10 cellular contexts compared by ENCODE assay signal in the genomic region with DNA sequence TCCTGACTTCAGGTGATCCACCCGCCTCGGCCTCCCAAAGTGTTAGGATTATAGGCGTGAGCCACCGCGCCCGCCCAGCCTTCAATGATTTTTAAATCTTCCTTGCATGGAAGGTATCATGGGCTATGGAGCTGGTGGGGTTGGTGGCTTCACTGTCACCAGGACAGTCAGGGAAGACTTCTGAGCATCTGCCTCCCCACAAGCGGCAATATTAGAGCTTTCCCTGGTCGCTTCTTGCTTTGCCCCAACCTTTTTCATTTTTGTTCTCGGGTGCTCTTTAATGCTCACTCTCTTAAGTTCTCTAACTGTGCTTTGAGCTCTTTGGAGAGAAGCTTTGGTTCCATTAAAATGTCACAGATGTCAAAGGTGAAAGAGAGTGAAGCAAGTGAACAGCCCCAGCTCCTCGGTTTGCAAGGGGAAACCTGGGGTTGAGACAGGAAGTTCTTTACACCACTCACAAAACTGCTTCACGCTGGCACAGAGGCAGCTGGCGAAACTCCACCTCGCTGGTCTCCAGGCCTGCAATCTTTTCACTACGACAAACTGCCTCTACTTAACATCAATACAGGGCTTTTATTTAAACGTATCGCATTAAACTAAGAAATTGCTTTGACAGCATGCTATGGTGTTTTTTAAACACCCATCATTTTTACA.
DNase-seq lines count a peak whose midpoint lies in the region; ATAC-seq and TF ChIP-seq lines count a peak whose summit lies in the region.
"Had no signal": no experiment of that assay in that cellular context is flagged by ENCODE, and none has a peak within 500 bp of the region (broad histone marks: within the 10 kb centered on the region; RNA-seq: fewer than 3 reads in every experiment).

No MANE protein-coding gene starts in this region.

- no peaks in the 10 kb centered on the region for H3K27me3 Mint-ChIP-seq in activated CD4-positive, alpha-beta T cell treated with anti-CD3 and anti-CD28 coated beads for 36 hours
- no peaks in the 10 kb centered on the region for H3K27me3 Mint-ChIP-seq in naive thymus-derived CD8-positive, alpha-beta T cell
- no peaks in the 10 kb centered on the region for H3K27me3 Mint-ChIP-seq in activated T-helper 2 cell treated with anti-CD3 and anti-CD28 coated beads, Interferon-gamma antibody, Interleukin-2, Interleukin-4, amounts not matched to agents 10 μg/mL and 5 μg/mL and 100 μg/mL, durations not matched to agents 14 hours and 24 hours and 36 hours (ENCODE audit: low read depth)

- POLR2A ChIA-PET in activated CD4-positive, alpha-beta T cell treated with anti-CD3 and anti-CD28 coated beads for 36 hours (lab: Charles Lee), result interaction anchor here (0.6 to 0.8 kb wide), 3 partner anchors 26 to 124 kb away, joined by 3 read pairs; no protein-coding TSS in a partner anchor
- POLR2A ChIA-PET in naive thymus-derived CD8-positive, alpha-beta T cell (lab: Charles Lee), result no interaction called here

- TF ChIP-seq CTCF in GM13977 (IDR thresholded peaks at IDR 0.05; ENCODE audit: extremely low read depth, insufficient read depth, missing control alignments), result no peak

- peaks cover 9% of the 10 kb centered on the region for H3K4me1 Mint-ChIP-seq in activated CD4-positive, alpha-beta T cell treated with anti-CD3 and anti-CD28 coated beads for 36 hours
- H3K4me1 Mint-ChIP-seq in naive thymus-derived CD8-positive, alpha-beta T cell, result peaks cover 4 to 10% (median 9%) of the 10 kb centered on the region in 4 donors
- H3K4me1 Mint-ChIP-seq in activated T-helper 2 cell treated with anti-CD3 and anti-CD28 coated beads, Interferon-gamma antibody, Interleukin-2, Interleukin-4, amounts not matched to agents 10 μg/mL and 5 μg/mL and 100 μg/mL, durations not matched to agents 14 hours and 24 hours and 36 hours (ENCODE audit: low read depth), result peaks cover 5% of the 10 kb centered on the region
- H3K4me1 Mint-ChIP-seq: nephron had no signal

- in situ Hi-C loops in GM13977 (cut with MboI; ENCODE audit: low pct_unique_long_range_greater_than_20kb, low sequenced_read_pairs, unreplicated experiment), result no loop called here

- H3K9me3 Mint-ChIP-seq in activated CD4-positive, alpha-beta T cell treated with anti-CD3 and anti-CD28 coated beads for 36 hours (ENCODE audit: low read depth), result no peaks in the 10 kb centered on the region
- no peaks in the 10 kb centered on the region for H3K9me3 Mint-ChIP-seq in naive thymus-derived CD8-positive, alpha-beta T cell
- H3K9me3 Mint-ChIP-seq in activated T-helper 2 cell treated with anti-CD3 and anti-CD28 coated beads, Interferon-gamma antibody, Interleukin-2, Interleukin-4, amounts not matched to agents 10 μg/mL and 5 μg/mL and 100 μg/mL, durations not matched to agents 14 hours and 24 hours and 36 hours, result no peaks in the 10 kb centered on the region
- H3K9me3 Mint-ChIP-seq: nephron had no signal

- H3K36me3 Mint-ChIP-seq in activated CD4-positive, alpha-beta T cell treated with anti-CD3 and anti-CD28 coated beads for 36 hours (ENCODE audit: low read depth), result no peaks in the 10 kb centered on the region
- no peaks in the 10 kb centered on the region for H3K36me3 Mint-ChIP-seq in naive thymus-derived CD8-positive, alpha-beta T cell
- H3K36me3 Mint-ChIP-seq in activated T-helper 2 cell treated with anti-CD3 and anti-CD28 coated beads, Interferon-gamma antibody, Interleukin-2, Interleukin-4, amounts not matched to agents 10 μg/mL and 5 μg/mL and 100 μg/mL, durations not matched to agents 14 hours and 24 hours and 36 hours (ENCODE audit: low read depth), result no peaks in the 10 kb centered on the region

- no peak overlapping the region for H3K4me3 Mint-ChIP-seq in activated CD4-positive, alpha-beta T cell treated with anti-CD3 and anti-CD28 coated beads for 36 hours
- H3K4me3 Mint-ChIP-seq in naive thymus-derived CD8-positive, alpha-beta T cell, result peak overlapping the region in 7 of 10 donors; percentile 7 to 71 (median 33)
- no peak overlapping the region for H3K4me3 Mint-ChIP-seq in activated T-helper 2 cell treated with anti-CD3 and anti-CD28 coated beads, Interferon-gamma antibody, Interleukin-2, Interleukin-4, amounts not matched to agents 10 μg/mL and 5 μg/mL and 100 μg/mL, durations not matched to agents 14 hours and 24 hours and 36 hours (ENCODE audit: low read depth)
- H3K4me3 Mint-ChIP-seq: nephron had no signal

- peak; percentile 87 for ATAC-seq in activated CD4-positive, alpha-beta T cell treated with anti-CD3 and anti-CD28 coated beads for 36 hours
- peak; percentile 81 for ATAC-seq in GM21825 (IDR thresholded peaks at IDR 0.05; ENCODE audit: unreplicated experiment)
- ATAC-seq in naive thymus-derived CD8-positive, alpha-beta T cell, result peak; percentile 42 to 91

- CTCF ChIA-PET in activated CD4-positive, alpha-beta T cell treated with anti-CD3 and anti-CD28 coated beads for 36 hours (lab: Charles Lee), result no interaction called here

- peak; percentile 50 for DNase-seq in activated CD4-positive, alpha-beta T cell treated with anti-CD3 and anti-CD28 coated beads for 36 hours
- no peak for DNase-seq in activated CD4-positive, alpha-beta T cell treated with anti-CD3 and anti-CD28 coated beads for 1 hour
- peak; percentile 45 for DNase-seq in NCI-H510A treated with DMSO at 0.1 percent for 48 hours (lab: John Stamatoyannopoulos, UW)
- peak in 4 of 10 donors; percentile 2 to 39 (median 15) for DNase-seq in naive thymus-derived CD8-positive, alpha-beta T cell
- DNase-seq in activated T-helper 2 cell treated with anti-CD3 and anti-CD28 coated beads, Interferon-gamma antibody, Interleukin-2, Interleukin-4, amounts not matched to agents 10 μg/mL and 5 μg/mL and 100 μg/mL, durations not matched to agents 14 hours and 24 hours and 36 hours (ENCODE audit: low spot score), result no peak
- DNase-seq in GM13977 (ENCODE audit: low spot score), result no peak
- DNase-seq in NAMALWA (ENCODE audit: low spot score), result no peak
- DNase-seq: NCI-H187 treated with DMSO at 0.1 percent for 48 hours had no signal

- intact Hi-C loops in activated CD4-positive, alpha-beta T cell treated with anti-CD3 and anti-CD28 coated beads for 36 hours (cut with DNase I, micrococcal nuclease), result no loop called here
- intact Hi-C loops in activated T-helper 2 cell treated with anti-CD3 and anti-CD28 coated beads, Interferon-gamma antibody, Interleukin-2, Interleukin-4, amounts not matched to agents 10 μg/mL and 5 μg/mL and 100 μg/mL, durations not matched to agents 14 hours and 24 hours and 36 hours (cut with micrococcal nuclease), result no loop called here

- H3K27ac Mint-ChIP-seq in activated CD4-positive, alpha-beta T cell treated with anti-CD3 and anti-CD28 coated beads for 36 hours, result peak overlapping the region; percentile 10
- H3K27ac Mint-ChIP-seq in naive thymus-derived CD8-positive, alpha-beta T cell, result peak overlapping the region; percentile 57 to 94 (median 80)
- H3K27ac Mint-ChIP-seq in activated T-helper 2 cell treated with anti-CD3 and anti-CD28 coated beads, Interferon-gamma antibody, Interleukin-2, Interleukin-4, amounts not matched to agents 10 μg/mL and 5 μg/mL and 100 μg/mL, durations not matched to agents 14 hours and 24 hours and 36 hours, result no peak overlapping the region

Comparison
In these comparisons a context has a peak if more than half of its experiments do, and no peak if none do; other contexts are left out.
1. DNase-seq: peak in activated CD4-positive, alpha-beta T cell treated with anti-CD3 and anti-CD28 coated beads for 36 hours (single experiment) and NCI-H510A treated with DMSO at 0.1 percent for 48 hours (single experiment); none in activated CD4-positive, alpha-beta T cell treated with anti-CD3 and anti-CD28 coated beads for 1 hour (single experiment), activated T-helper 2 cell treated with anti-CD3 and anti-CD28 coated beads, Interferon-gamma antibody, Interleukin-2, Interleukin-4, amounts not matched to agents 10 μg/mL and 5 μg/mL and 100 μg/mL, durations not matched to agents 14 hours and 24 hours and 36 hours (single experiment), GM13977 (single experiment) and NAMALWA (single experiment).
2. H3K4me3 Mint-ChIP-seq: peak in naive thymus-derived CD8-positive, alpha-beta T cell (7 of 10); none in activated CD4-positive, alpha-beta T cell treated with anti-CD3 and anti-CD28 coated beads for 36 hours (single experiment) and activated T-helper 2 cell treated with anti-CD3 and anti-CD28 coated beads, Interferon-gamma antibody, Interleukin-2, Interleukin-4, amounts not matched to agents 10 μg/mL and 5 μg/mL and 100 μg/mL, durations not matched to agents 14 hours and 24 hours and 36 hours (single experiment).
3. Peak in every context shown above with its lines, with median percentiles within 50 percentile points of each other: ATAC-seq.